1 cellular context compared by ENCODE assay signal in the genomic region with DNA sequence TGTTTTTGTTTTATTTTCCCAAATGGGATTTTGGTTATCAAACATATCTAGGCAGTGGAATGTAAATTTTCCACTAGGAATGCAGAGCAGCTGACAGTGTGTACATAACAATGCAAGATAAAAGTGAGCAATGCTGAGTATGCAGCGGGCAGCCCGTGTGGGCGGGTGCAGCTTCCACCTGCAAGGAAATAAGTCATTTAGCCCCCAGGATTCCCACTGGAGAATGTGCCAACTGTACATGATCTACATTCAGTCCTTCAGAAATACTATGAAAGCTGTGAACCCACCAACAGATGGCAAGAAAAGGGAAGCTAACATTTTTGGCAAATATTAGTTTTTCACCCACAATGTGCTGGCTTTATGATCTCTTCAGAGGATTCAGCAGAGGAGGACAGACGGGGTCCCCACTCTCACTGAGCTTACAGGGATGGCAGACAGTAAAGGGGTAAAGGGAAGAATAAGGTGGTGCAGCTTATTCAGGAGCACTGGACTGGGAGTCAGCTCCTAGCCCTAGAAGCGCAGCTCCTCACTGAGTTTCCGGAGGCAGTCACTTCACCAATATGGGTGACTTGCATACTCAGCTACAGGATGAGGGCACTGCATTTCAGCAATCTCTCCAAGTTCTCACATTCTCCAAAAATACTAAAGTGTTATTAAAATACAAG.
TF ChIP-seq lines count a peak whose summit lies in the region.

No MANE protein-coding gene starts in this region.

TF ChIP-seq in HepG2, 621 proteins besides CTCF, POLR2A, EP300 and RAD21 (continued from another document and continues in another):
- TF ChIP-seq, protein P1, sequence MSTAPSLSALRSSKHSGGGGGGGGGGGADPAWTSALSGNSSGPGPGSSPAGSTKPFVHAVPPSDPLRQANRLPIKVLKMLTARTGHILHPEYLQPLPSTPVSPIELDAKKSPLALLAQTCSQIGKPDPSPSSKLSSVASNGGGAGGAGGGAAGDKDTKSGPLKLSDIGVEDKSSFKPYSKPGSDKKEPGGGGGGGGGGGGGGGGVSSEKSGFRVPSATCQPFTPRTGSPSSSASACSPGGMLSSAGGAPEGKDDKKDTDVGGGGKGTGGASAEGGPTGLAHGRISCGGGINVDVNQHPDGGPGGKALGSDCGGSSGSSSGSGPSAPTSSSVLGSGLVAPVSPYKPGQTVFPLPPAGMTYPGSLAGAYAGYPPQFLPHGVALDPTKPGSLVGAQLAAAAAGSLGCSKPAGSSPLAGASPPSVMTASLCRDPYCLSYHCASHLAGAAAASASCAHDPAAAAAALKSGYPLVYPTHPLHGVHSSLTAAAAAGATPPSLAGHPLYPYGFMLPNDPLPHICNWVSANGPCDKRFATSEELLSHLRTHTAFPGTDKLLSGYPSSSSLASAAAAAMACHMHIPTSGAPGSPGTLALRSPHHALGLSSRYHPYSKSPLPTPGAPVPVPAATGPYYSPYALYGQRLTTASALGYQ (CRISPR knock-in tag; IDR thresholded peaks at IDR 0.05): peak; percentile 87
- TF ChIP-seq, protein P2, sequence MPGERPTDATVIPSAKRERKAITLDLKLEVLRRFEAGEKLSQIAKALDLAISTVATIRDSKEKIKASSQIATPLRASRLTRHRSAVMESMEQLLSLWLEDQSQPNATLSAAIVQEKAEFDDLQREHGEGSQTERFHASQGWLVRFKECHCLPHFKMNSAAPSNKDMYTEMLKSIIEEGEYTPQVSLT (CRISPR knock-in tag; IDR thresholded peaks at IDR 0.05; ENCODE audit: borderline replicate concordance, low read depth): no peak
- TF ChIP-seq, protein P3, sequence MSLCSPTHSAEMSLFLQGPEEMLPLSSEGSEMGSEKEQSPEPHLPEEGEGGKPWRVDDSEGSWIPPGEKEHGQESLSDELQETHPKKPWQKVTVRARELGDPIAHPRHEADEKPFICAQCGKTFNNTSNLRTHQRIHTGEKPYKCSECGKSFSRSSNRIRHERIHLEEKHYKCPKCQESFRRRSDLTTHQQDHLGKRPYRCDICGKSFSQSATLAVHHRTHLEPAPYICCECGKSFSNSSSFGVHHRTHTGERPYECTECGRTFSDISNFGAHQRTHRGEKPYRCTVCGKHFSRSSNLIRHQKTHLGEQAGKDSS (CRISPR knock-in tag; IDR thresholded peaks at IDR 0.05; ENCODE audit: borderline replicate concordance, low read depth): peak; percentile 99
- TF ChIP-seq FOXA1 (IDR thresholded peaks at IDR 0.05) (peak; percentile 80), FOXA1 (CRISPR knock-in tag; IDR thresholded peaks at IDR 0.05) (peak; percentile 99), ZNF879 (CRISPR knock-in tag; IDR thresholded peaks at IDR 0.05) (no peak), SAFB2 (CRISPR knock-in tag; IDR thresholded peaks at IDR 0.05; ENCODE audit: borderline replicate concordance, low read depth) (no peak; the same call in 1 of the 2 replicates), KAT7 (CRISPR knock-in tag; IDR thresholded peaks at IDR 0.05; ENCODE audit: borderline replicate concordance) (peak; percentile 75; the same call in 1 of the 2 replicates), ZNF816 (CRISPR knock-in tag; IDR thresholded peaks at IDR 0.05; ENCODE audit: borderline replicate concordance) (no peak), ZIK1 (CRISPR knock-in tag; IDR thresholded peaks at IDR 0.05; ENCODE audit: borderline replicate concordance, low read depth) (0 out of 2 replicates have a peak, but pooled peaks have one; percentile 51), XBP1 (CRISPR knock-in tag; IDR thresholded peaks at IDR 0.05) (no peak), JUN (CRISPR knock-in tag; IDR thresholded peaks at IDR 0.05) (peak; percentile 73; the same call in 1 of the 2 replicates), BORCS8-MEF2B (CRISPR knock-in tag; IDR thresholded peaks at IDR 0.05) (no peak), NFE2L1 (CRISPR knock-in tag; IDR thresholded peaks at IDR 0.05; ENCODE audit: borderline replicate concordance) (no peak), ZNF251 (CRISPR knock-in tag; IDR thresholded peaks at IDR 0.05) (no peak), SOX5 (CRISPR knock-in tag; IDR thresholded peaks at IDR 0.05; ENCODE audit: borderline replicate concordance) (peak; percentile 97), FOXP1 (IDR thresholded peaks at IDR 0.05) (no peak), FOXP1 (CRISPR knock-in tag; IDR thresholded peaks at IDR 0.05) (peak; percentile 83), NAIF1 (CRISPR knock-in tag; IDR thresholded peaks at IDR 0.05; ENCODE audit: borderline replicate concordance) (no peak; the same call in 1 of the 2 replicates), MAZ (IDR thresholded peaks at IDR 0.05; ENCODE audit: borderline replicate concordance, low read depth, low read length) (no peak), MAZ (CRISPR knock-in tag; IDR thresholded peaks at IDR 0.05; ENCODE audit: low read depth) (no peak), ZMYM4 (CRISPR knock-in tag; IDR thresholded peaks at IDR 0.05) (peak; percentile 86), ZNF788 (CRISPR knock-in tag; IDR thresholded peaks at IDR 0.05; ENCODE audit: borderline replicate concordance) (0 out of 2 replicates have a peak, but pooled peaks have one; percentile 26), WIZ (CRISPR knock-in tag; IDR thresholded peaks at IDR 0.05) (no peak), ASH2L (IDR thresholded peaks at IDR 0.05; ENCODE audit: insufficient read length, low read depth, low read length) (peak; percentile 52), ZNF234 (CRISPR knock-in tag; conservative IDR thresholded peaks at IDR 0.05) (no peak), MTF2 (CRISPR knock-in tag; IDR thresholded peaks at IDR 0.05; ENCODE audit: borderline replicate concordance) (no peak), TCF7L2 (IDR thresholded peaks at IDR 0.05; ENCODE audit: low read depth, low read length) (peak; percentile 16; the same call in 1 of the 2 replicates), SRY (CRISPR knock-in tag; IDR thresholded peaks at IDR 0.05) (no peak), ZNF556 (CRISPR knock-in tag; IDR thresholded peaks at IDR 0.05; ENCODE audit: borderline replicate concordance) (peak; percentile 53; the same call in 1 of the 2 replicates), MBNL3 (CRISPR knock-in tag; conservative IDR thresholded peaks at IDR 0.05) (no peak), LCORL (IDR thresholded peaks at IDR 0.05) (peak; percentile 83), LCORL (CRISPR knock-in tag; IDR thresholded peaks at IDR 0.05) (peak; percentile 84), BRCA1 (CRISPR knock-in tag; IDR thresholded peaks at IDR 0.05) (0 out of 2 replicates have a peak, but pooled peaks have one; percentile 34), HDAC2 (CRISPR knock-in tag; IDR thresholded peaks at IDR 0.05) (peak; percentile 99), ZNF501 (CRISPR knock-in tag; IDR thresholded peaks at IDR 0.05) (peak; percentile 54; the same call in 1 of the 2 replicates), MEF2D (CRISPR knock-in tag; IDR thresholded peaks at IDR 0.05) (peak; percentile 60; the same call in 1 of the 2 replicates), ONECUT2 (CRISPR knock-in tag; IDR thresholded peaks at IDR 0.05) (peak; percentile 8; the same call in 1 of the 2 replicates), PHF5A (CRISPR knock-in tag; IDR thresholded peaks at IDR 0.05; ENCODE audit: low read depth, unreplicated experiment) (peak; percentile 64), ZNF468 (CRISPR knock-in tag; IDR thresholded peaks at IDR 0.05) (no peak), MXD4 (CRISPR knock-in tag; IDR thresholded peaks at IDR 0.05) (0 out of 2 replicates have a peak, but pooled peaks have one; percentile 16), ZKSCAN5 (CRISPR knock-in tag; IDR thresholded peaks at IDR 0.05) (no peak)
- TF ChIP-seq, protein P4, sequence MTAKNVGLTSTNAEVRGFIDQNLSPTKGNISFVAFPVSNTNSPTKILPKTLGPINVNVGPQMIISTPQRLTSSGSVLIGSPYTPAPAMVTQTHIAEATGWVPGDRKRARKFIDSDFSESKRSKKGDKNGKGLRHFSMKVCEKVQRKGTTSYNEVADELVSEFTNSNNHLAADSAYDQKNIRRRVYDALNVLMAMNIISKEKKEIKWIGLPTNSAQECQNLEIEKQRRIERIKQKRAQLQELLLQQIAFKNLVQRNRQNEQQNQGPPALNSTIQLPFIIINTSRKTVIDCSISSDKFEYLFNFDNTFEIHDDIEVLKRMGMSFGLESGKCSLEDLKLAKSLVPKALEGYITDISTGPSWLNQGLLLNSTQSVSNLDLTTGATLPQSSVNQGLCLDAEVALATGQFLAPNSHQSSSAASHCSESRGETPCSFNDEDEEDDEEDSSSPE (CRISPR knock-in tag; IDR thresholded peaks at IDR 0.05): 0 out of 2 replicates have a peak, but pooled peaks have one; percentile 19
- TF ChIP-seq, protein P5, sequence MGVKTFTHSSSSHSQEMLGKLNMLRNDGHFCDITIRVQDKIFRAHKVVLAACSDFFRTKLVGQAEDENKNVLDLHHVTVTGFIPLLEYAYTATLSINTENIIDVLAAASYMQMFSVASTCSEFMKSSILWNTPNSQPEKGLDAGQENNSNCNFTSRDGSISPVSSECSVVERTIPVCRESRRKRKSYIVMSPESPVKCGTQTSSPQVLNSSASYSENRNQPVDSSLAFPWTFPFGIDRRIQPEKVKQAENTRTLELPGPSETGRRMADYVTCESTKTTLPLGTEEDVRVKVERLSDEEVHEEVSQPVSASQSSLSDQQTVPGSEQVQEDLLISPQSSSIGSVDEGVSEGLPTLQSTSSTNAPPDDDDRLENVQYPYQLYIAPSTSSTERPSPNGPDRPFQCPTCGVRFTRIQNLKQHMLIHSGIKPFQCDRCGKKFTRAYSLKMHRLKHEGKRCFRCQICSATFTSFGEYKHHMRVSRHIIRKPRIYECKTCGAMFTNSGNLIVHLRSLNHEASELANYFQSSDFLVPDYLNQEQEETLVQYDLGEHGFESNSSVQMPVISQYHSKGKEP (CRISPR knock-in tag; IDR thresholded peaks at IDR 0.05): no peak
- TF ChIP-seq, protein P6, sequence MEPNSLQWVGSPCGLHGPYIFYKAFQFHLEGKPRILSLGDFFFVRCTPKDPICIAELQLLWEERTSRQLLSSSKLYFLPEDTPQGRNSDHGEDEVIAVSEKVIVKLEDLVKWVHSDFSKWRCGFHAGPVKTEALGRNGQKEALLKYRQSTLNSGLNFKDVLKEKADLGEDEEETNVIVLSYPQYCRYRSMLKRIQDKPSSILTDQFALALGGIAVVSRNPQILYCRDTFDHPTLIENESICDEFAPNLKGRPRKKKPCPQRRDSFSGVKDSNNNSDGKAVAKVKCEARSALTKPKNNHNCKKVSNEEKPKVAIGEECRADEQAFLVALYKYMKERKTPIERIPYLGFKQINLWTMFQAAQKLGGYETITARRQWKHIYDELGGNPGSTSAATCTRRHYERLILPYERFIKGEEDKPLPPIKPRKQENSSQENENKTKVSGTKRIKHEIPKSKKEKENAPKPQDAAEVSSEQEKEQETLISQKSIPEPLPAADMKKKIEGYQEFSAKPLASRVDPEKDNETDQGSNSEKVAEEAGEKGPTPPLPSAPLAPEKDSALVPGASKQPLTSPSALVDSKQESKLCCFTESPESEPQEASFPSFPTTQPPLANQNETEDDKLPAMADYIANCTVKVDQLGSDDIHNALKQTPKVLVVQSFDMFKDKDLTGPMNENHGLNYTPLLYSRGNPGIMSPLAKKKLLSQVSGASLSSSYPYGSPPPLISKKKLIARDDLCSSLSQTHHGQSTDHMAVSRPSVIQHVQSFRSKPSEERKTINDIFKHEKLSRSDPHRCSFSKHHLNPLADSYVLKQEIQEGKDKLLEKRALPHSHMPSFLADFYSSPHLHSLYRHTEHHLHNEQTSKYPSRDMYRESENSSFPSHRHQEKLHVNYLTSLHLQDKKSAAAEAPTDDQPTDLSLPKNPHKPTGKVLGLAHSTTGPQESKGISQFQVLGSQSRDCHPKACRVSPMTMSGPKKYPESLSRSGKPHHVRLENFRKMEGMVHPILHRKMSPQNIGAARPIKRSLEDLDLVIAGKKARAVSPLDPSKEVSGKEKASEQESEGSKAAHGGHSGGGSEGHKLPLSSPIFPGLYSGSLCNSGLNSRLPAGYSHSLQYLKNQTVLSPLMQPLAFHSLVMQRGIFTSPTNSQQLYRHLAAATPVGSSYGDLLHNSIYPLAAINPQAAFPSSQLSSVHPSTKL (CRISPR knock-in tag; IDR thresholded peaks at IDR 0.05): peak; percentile 99
- TF ChIP-seq, protein P7, sequence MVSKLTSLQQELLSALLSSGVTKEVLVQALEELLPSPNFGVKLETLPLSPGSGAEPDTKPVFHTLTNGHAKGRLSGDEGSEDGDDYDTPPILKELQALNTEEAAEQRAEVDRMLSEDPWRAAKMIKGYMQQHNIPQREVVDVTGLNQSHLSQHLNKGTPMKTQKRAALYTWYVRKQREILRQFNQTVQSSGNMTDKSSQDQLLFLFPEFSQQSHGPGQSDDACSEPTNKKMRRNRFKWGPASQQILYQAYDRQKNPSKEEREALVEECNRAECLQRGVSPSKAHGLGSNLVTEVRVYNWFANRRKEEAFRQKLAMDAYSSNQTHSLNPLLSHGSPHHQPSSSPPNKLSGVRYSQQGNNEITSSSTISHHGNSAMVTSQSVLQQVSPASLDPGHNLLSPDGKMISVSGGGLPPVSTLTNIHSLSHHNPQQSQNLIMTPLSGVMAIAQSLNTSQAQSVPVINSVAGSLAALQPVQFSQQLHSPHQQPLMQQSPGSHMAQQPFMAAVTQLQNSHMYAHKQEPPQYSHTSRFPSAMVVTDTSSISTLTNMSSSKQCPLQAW (CRISPR knock-in tag; IDR thresholded peaks at IDR 0.05): peak; percentile 81
- TF ChIP-seq, protein P8, sequence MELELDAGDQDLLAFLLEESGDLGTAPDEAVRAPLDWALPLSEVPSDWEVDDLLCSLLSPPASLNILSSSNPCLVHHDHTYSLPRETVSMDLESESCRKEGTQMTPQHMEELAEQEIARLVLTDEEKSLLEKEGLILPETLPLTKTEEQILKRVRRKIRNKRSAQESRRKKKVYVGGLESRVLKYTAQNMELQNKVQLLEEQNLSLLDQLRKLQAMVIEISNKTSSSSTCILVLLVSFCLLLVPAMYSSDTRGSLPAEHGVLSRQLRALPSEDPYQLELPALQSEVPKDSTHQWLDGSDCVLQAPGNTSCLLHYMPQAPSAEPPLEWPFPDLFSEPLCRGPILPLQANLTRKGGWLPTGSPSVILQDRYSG (CRISPR knock-in tag; IDR thresholded peaks at IDR 0.05): no peak
- TF ChIP-seq, protein P9, sequence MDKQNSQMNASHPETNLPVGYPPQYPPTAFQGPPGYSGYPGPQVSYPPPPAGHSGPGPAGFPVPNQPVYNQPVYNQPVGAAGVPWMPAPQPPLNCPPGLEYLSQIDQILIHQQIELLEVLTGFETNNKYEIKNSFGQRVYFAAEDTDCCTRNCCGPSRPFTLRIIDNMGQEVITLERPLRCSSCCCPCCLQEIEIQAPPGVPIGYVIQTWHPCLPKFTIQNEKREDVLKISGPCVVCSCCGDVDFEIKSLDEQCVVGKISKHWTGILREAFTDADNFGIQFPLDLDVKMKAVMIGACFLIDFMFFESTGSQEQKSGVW (CRISPR knock-in tag; IDR thresholded peaks at IDR 0.05; ENCODE audit: borderline replicate concordance): no peak
- TF ChIP-seq, protein P10, sequence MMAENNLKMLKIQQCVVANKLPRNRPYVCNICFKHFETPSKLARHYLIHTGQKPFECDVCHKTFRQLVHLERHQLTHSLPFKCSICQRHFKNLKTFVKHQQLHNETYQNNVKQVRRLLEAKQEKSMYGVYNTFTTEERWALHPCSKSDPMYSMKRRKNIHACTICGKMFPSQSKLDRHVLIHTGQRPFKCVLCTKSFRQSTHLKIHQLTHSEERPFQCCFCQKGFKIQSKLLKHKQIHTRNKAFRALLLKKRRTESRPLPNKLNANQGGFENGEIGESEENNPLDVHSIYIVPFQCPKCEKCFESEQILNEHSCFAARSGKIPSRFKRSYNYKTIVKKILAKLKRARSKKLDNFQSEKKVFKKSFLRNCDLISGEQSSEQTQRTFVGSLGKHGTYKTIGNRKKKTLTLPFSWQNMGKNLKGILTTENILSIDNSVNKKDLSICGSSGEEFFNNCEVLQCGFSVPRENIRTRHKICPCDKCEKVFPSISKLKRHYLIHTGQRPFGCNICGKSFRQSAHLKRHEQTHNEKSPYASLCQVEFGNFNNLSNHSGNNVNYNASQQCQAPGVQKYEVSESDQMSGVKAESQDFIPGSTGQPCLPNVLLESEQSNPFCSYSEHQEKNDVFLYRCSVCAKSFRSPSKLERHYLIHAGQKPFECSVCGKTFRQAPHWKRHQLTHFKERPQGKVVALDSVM (CRISPR knock-in tag; IDR thresholded peaks at IDR 0.05): no peak
